ENCODE assay signal across 8 cellular contexts in the genomic region with DNA sequence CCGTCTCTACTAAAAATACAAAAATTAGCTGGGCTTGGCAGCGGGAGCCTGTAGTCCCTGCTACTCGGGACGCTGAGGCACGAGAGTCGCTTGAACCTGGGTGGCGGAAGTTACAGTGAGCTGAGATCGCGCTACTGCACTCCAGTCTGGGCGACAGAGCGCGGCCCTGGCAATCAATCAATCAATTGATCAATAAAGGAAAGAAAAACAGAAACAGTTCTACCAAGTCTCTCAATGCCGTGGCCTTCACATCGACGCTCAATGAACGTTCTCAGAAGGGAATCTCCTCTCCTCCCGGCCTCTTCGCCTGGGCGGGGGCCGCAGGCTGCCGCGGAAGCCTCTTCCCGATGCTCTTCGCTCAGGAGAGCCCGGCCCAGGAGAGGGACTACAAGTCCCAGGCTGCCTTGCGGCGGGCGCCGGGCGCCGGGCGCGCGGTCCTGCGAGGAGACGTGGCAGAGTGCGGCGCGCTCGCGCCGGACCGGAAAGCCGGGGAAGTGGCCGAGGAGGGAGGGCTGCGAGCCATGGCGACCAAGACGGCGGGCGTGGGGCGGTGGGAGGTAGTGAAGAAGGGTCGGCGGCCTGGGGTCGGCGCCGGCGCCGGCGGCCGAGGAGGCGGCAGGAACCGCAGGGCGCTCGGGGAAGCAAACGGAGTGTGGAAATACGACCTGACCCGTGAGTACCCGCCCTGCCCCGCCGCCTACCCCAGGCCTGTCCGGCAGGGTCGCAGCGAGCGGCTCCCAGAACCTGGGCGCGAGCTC. TPM values are rescaled to one million over a fixed set of nuclear protein-coding genes. Genes with fewer than 3 reads are reported as not detected.
DNase-seq lines count a peak whose midpoint lies in the region; ATAC-seq and TF ChIP-seq lines count a peak whose summit lies in the region.

A gene with protein sequence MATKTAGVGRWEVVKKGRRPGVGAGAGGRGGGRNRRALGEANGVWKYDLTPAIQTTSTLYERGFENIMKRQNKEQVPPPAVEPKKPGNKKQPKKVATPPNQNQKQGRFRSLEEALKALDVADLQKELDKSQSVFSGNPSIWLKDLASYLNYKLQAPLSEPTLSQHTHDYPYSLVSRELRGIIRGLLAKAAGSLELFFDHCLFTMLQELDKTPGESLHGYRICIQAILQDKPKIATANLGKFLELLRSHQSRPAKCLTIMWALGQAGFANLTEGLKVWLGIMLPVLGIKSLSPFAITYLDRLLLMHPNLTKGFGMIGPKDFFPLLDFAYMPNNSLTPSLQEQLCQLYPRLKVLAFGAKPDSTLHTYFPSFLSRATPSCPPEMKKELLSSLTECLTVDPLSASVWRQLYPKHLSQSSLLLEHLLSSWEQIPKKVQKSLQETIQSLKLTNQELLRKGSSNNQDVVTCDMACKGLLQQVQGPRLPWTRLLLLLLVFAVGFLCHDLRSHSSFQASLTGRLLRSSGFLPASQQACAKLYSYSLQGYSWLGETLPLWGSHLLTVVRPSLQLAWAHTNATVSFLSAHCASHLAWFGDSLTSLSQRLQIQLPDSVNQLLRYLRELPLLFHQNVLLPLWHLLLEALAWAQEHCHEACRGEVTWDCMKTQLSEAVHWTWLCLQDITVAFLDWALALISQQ (plus strand): TSS at position 471 of the 758 bp plus-strand sequence. CDS start 51 bp downstream, at position 522.

- peaks cover 32% of the 10 kb centered on the region for H3K36me3 Mint-ChIP-seq in WTC11

- H3K9me3 Mint-ChIP-seq in WTC11: no peaks in the 10 kb centered on the region

- peak within 1 kb of the TSS; percentile 65 for H3K27ac Mint-ChIP-seq in WTC11

- peak within 1 kb of the TSS; percentile 99 for H3K4me3 ChIP-seq in AG04449 (ENCODE audit: low read depth, low read length)
- H3K4me3 ChIP-seq in cardiac fibroblast (replicated peaks in 1 of 2; ENCODE audit: low read depth in 2 of 2, low read length in 2 of 2): peak within 1 kb of the TSS; percentile 92 to 100

- CTCF ChIA-PET in AG04449 (lab: Yijun Ruan, JAX) (interaction anchor here (0.7 to 3.4 kb wide), 12 partner anchors 9 to 248 kb away, joined by 3 to 16 read pairs (median 4); no protein-coding TSS in a partner anchor), WTC11 (lab: Charles Lee) (interaction anchor here (0.7 to 3.2 kb wide), 6 partner anchors 8 to 186 kb away, joined by 3 to 20 read pairs (median 7); no protein-coding TSS in a partner anchor)

- H3K4me1 Mint-ChIP-seq in WTC11: peaks cover 16% of the 10 kb centered on the region

- H3K27me3 Mint-ChIP-seq in WTC11 (ENCODE audit: low read depth): no peaks in the 10 kb centered on the region

- DNase-seq in AG04449 (ENCODE audit: low read depth, low spot score) (no peak), NCI-H2196 (lab: John Stamatoyannopoulos, UW; ENCODE audit: unreplicated experiment) (peak; percentile 84), WTC11 (ENCODE audit: low spot score) (peak; percentile 82), cardiac fibroblast (ENCODE audit: low read depth in 2 of 2) (peak; percentile 87 to 92), iris pigment epithelial cell (ENCODE audit: low read depth) (peak; percentile 90)
- peak; percentile 71 to 83 for DNase-seq in stimulated activated CD4-positive, alpha-beta T cell treated with anti-CD3 and anti-CD28 coated beads, Interleukin-12 subunit alpha, Interleukin-12 subunit beta, amount 100 ng/mL, for 24 hours (ENCODE audit: low read depth in 2 of 2)

- TF ChIP-seq CTCF in AG04449 (IDR thresholded peaks at IDR 0.05; ENCODE audit: insufficient read depth, low read length, missing control alignments) (no peak), WTC11 (IDR thresholded peaks at IDR 0.05) (no peak), cardiac fibroblast (IDR thresholded peaks at IDR 0.05; ENCODE audit: low read depth, low read length) (no peak)

- ATAC-seq in GM18867 (IDR thresholded peaks at IDR 0.05; ENCODE audit: unreplicated experiment) (peak; percentile 88), HG03097 (IDR thresholded peaks at IDR 0.05; ENCODE audit: low FRiP score, unreplicated experiment) (peak; percentile 84), WTC11 (peak; percentile 94)

- POLR2A ChIA-PET in AG04449 (lab: Yijun Ruan, JAX) (interaction anchor here (1.6 to 3.2 kb wide), 3 partner anchors 12 to 39 kb away, joined by 3 to 24 read pairs (median 7); a partner anchor contains a TSS), WTC11 (lab: Charles Lee) (interaction anchor here (0.6 to 1.6 kb wide), 5 partner anchors 8 to 450 kb away, joined by 3 to 8 read pairs (median 4); a partner anchor contains a TSS)

- H3K4me3 Mint-ChIP-seq in WTC11: peak within 1 kb of the TSS; percentile 95

TF ChIP-seq in WTC11, 78 proteins besides CTCF, POLR2A, EP300 and RAD21 (continues in another document):
- TF ChIP-seq, protein P1, sequence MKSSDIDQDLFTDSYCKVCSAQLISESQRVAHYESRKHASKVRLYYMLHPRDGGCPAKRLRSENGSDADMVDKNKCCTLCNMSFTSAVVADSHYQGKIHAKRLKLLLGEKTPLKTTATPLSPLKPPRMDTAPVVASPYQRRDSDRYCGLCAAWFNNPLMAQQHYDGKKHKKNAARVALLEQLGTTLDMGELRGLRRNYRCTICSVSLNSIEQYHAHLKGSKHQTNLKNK (CRISPR knock-in tag; IDR thresholded peaks at IDR 0.05): no peak
- TF ChIP-seq, protein P2, sequence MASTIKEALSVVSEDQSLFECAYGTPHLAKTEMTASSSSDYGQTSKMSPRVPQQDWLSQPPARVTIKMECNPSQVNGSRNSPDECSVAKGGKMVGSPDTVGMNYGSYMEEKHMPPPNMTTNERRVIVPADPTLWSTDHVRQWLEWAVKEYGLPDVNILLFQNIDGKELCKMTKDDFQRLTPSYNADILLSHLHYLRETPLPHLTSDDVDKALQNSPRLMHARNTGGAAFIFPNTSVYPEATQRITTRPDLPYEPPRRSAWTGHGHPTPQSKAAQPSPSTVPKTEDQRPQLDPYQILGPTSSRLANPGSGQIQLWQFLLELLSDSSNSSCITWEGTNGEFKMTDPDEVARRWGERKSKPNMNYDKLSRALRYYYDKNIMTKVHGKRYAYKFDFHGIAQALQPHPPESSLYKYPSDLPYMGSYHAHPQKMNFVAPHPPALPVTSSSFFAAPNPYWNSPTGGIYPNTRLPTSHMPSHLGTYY (CRISPR knock-in tag; IDR thresholded peaks at IDR 0.05): no peak
- peak; percentile 83; the same call in 1 of the 2 replicates for TF ChIP-seq KAT7 (CRISPR knock-in tag; IDR thresholded peaks at IDR 0.05; ENCODE audit: borderline replicate concordance)
- 0 out of 2 replicates have a peak, but pooled peaks have one; percentile 11 for TF ChIP-seq TEAD1 (CRISPR knock-in tag; IDR thresholded peaks at IDR 0.05)
- TF ChIP-seq, protein P3, sequence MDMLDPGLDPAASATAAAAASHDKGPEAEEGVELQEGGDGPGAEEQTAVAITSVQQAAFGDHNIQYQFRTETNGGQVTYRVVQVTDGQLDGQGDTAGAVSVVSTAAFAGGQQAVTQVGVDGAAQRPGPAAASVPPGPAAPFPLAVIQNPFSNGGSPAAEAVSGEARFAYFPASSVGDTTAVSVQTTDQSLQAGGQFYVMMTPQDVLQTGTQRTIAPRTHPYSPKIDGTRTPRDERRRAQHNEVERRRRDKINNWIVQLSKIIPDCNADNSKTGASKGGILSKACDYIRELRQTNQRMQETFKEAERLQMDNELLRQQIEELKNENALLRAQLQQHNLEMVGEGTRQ (CRISPR knock-in tag; IDR thresholded peaks at IDR 0.05): 0 out of 2 replicates have a peak, but pooled peaks have one; percentile 12
- TF ChIP-seq, protein P4, sequence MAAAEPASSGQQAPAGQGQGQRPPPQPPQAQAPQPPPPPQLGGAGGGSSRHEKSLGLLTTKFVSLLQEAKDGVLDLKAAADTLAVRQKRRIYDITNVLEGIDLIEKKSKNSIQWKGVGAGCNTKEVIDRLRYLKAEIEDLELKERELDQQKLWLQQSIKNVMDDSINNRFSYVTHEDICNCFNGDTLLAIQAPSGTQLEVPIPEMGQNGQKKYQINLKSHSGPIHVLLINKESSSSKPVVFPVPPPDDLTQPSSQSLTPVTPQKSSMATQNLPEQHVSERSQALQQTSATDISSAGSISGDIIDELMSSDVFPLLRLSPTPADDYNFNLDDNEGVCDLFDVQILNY (CRISPR knock-in tag; IDR thresholded peaks at IDR 0.05): peak; percentile 89
- peak; percentile 33; the same call in 1 of the 2 replicates for TF ChIP-seq FOXK1 (CRISPR knock-in tag; IDR thresholded peaks at IDR 0.05)
- 0 out of 2 replicates have a peak, but pooled peaks have one; percentile 36 for TF ChIP-seq SMAD4 (CRISPR knock-in tag; IDR thresholded peaks at IDR 0.05)
- 0 out of 2 replicates have a peak, but pooled peaks have one; percentile 63 for TF ChIP-seq ZBTB21 (CRISPR knock-in tag; IDR thresholded peaks at IDR 0.05; ENCODE audit: borderline replicate concordance)
- TF ChIP-seq GABPB1 (CRISPR knock-in tag; IDR thresholded peaks at IDR 0.05): peak; percentile 56
- peak; percentile 56; the same call in 1 of the 2 replicates for TF ChIP-seq ETV6 (CRISPR knock-in tag; IDR thresholded peaks at IDR 0.05)
- peak; percentile 69; the same call in 1 of the 2 replicates for TF ChIP-seq CREB1 (CRISPR knock-in tag; IDR thresholded peaks at IDR 0.05)
- TF ChIP-seq, protein P5, sequence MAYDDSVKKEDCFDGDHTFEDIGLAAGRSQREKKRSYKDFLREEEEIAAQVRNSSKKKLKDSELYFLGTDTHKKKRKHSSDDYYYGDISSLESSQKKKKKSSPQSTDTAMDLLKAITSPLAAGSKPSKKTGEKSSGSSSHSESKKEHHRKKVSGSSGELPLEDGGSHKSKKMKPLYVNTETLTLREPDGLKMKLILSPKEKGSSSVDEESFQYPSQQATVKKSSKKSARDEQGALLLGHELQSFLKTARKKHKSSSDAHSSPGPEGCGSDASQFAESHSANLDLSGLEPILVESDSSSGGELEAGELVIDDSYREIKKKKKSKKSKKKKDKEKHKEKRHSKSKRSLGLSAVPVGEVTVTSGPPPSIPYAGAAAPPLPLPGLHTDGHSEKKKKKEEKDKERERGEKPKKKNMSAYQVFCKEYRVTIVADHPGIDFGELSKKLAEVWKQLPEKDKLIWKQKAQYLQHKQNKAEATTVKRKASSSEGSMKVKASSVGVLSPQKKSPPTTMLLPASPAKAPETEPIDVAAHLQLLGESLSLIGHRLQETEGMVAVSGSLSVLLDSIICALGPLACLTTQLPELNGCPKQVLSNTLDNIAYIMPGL (CRISPR knock-in tag; IDR thresholded peaks at IDR 0.05): peak; percentile 68; the same call in 1 of the 2 replicates
- TF ChIP-seq, protein P6, sequence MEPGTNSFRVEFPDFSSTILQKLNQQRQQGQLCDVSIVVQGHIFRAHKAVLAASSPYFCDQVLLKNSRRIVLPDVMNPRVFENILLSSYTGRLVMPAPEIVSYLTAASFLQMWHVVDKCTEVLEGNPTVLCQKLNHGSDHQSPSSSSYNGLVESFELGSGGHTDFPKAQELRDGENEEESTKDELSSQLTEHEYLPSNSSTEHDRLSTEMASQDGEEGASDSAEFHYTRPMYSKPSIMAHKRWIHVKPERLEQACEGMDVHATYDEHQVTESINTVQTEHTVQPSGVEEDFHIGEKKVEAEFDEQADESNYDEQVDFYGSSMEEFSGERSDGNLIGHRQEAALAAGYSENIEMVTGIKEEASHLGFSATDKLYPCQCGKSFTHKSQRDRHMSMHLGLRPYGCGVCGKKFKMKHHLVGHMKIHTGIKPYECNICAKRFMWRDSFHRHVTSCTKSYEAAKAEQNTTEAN (CRISPR knock-in tag; IDR thresholded peaks at IDR 0.05): 0 out of 2 replicates have a peak, but pooled peaks have one; percentile 39

RNA-seq across cellular contexts. Expression of the gene that starts here (rescaled TPM):
- 46.4 to 57.1 TPM (median 48.9 TPM) in 3 replicates for total RNA-seq in WTC11 (2021)
